ENCODE assay signal across 10 cellular contexts in genomic region chr2:170525566-170525900, GRCh38.
DNase-seq lines count a peak whose midpoint lies in the region; ATAC-seq and TF ChIP-seq lines count a peak whose summit lies in the region.
"Had no signal": no experiment of that assay in that cellular context is flagged by ENCODE, and none has a peak within 500 bp of the region (broad histone marks: within the 10 kb centered on the region; RNA-seq: fewer than 3 reads in every experiment).

No MANE protein-coding gene starts in this region.

- no peak overlapping the region for H2AFZ ChIP-seq in fibroblast of lung (ENCODE audit: low read length)

- H3K27me3 Mint-ChIP-seq in CD8-positive, alpha-beta memory T cell = peaks cover 6 to 9% of the 10 kb centered on the region in 2 donors

- no peak for TF ChIP-seq POLR2A in Peyer's patch (IDR thresholded peaks at IDR 0.05)

- DNase-seq in AG20443 (ENCODE audit: low spot score) (peak; percentile 93), Peyer's patch (peak in 2 of 3 donors; percentile 19 to 70), fibroblast of lung (ENCODE audit: low read depth in 2 of 2) (peak; percentile 96 to 97), omental fat pad (ENCODE audit: low spot score) (peak; percentile 52)
- DNase-seq in CD8-positive, alpha-beta memory T cell = no peak
- no peak for DNase-seq in activated CD4-positive, alpha-beta T cell treated with anti-CD3 and anti-CD28 coated beads, Interleukin-2, amount 50 U/mL, for 1 hour
- DNase-seq: activated B cell treated with CpG ODN at 0.5 μM for 24 hours, GDM1 had no signal

- no peak overlapping the region for H3K4me3 ChIP-seq in Peyer's patch
- H3K4me3 ChIP-seq in fibroblast of lung (replicated peaks in 1 of 4; ENCODE audit: control extremely low read depth in 1 of 4, insufficient read depth in 1 of 4, low read depth in 3 of 4, low read length in 4 of 4) = no peak overlapping the region
- H3K4me3 ChIP-seq in CD8-positive, alpha-beta memory T cell (ENCODE audit: low read length) = no peak overlapping the region

- H3K4me1 ChIP-seq in Peyer's patch (peaks cover 0 to under 1% (median 0%) of the 10 kb centered on the region in 4 donors), fibroblast of lung (ENCODE audit: control insufficient read depth, extremely low read depth, insufficient read depth, low read length) (peaks cover 4% of the 10 kb centered on the region)
- no peaks in the 10 kb centered on the region for H3K4me1 ChIP-seq in CD8-positive, alpha-beta memory T cell (ENCODE audit: insufficient read depth, low read length)

- H3K27me3 ChIP-seq in Peyer's patch = no peaks in the 10 kb centered on the region
- H3K27me3 ChIP-seq in fibroblast of lung (ENCODE audit: control insufficient read depth, insufficient read depth, low read length) = no peaks in the 10 kb centered on the region
- no peaks in the 10 kb centered on the region for H3K27me3 ChIP-seq in CD8-positive, alpha-beta memory T cell (ENCODE audit: insufficient read depth, low read length, poor library complexity, severe bottlenecking)

- H3K36me3 ChIP-seq in Peyer's patch (no peaks in the 10 kb centered on the region), fibroblast of lung (ENCODE audit: control insufficient read depth, insufficient read depth, low read length) (no peaks in the 10 kb centered on the region)
- H3K36me3 ChIP-seq in CD8-positive, alpha-beta memory T cell (ENCODE audit: insufficient read depth, low read length) = no peaks in the 10 kb centered on the region

- H3K4me3 Mint-ChIP-seq in CD8-positive, alpha-beta memory T cell = no peak overlapping the region
- H3K4me3 Mint-ChIP-seq: activated B cell treated with CpG ODN at 0.5 μM for 24 hours had no signal

- no peaks in the 10 kb centered on the region for H3K9me3 ChIP-seq in Peyer's patch
- no peaks in the 10 kb centered on the region for H3K9me3 ChIP-seq in fibroblast of lung (ENCODE audit: control insufficient read depth, insufficient read depth, low read depth, low read length)
- no peaks in the 10 kb centered on the region for H3K9me3 ChIP-seq in CD8-positive, alpha-beta memory T cell (ENCODE audit: low read length)

- peaks cover 0 to 6% (median 0%) of the 10 kb centered on the region in 3 donors for H3K4me1 Mint-ChIP-seq in CD8-positive, alpha-beta memory T cell
- H3K4me1 Mint-ChIP-seq: activated B cell treated with CpG ODN at 0.5 μM for 24 hours had no signal

- peaks cover 0 to 2% (median 0%) of the 10 kb centered on the region in 5 donors for H3K9me3 Mint-ChIP-seq in CD8-positive, alpha-beta memory T cell
- H3K9me3 Mint-ChIP-seq: activated B cell treated with CpG ODN at 0.5 μM for 24 hours had no signal

- POLR2A ChIA-PET in CD8-positive, alpha-beta memory T cell (lab: Charles Lee) = no interaction called here

- H3K4me2 ChIP-seq in fibroblast of lung (ENCODE audit: extremely low read depth, insufficient read depth, low read length) = no peak overlapping the region

- H3K27ac Mint-ChIP-seq in CD8-positive, alpha-beta memory T cell = no peak overlapping the region
- H3K27ac Mint-ChIP-seq: activated B cell treated with CpG ODN at 0.5 μM for 24 hours had no signal

- H3K27ac ChIP-seq in Peyer's patch (peak overlapping the region in 1 of 4 donors; percentile 7), fibroblast of lung (ENCODE audit: insufficient read depth, low read length) (peak overlapping the region; percentile 40)
- H3K27ac ChIP-seq in CD8-positive, alpha-beta memory T cell (ENCODE audit: low read depth, low read length) = no peak overlapping the region

- TF ChIP-seq CTCF in Peyer's patch (IDR thresholded peaks at IDR 0.05) = no peak
- no peak for TF ChIP-seq CTCF in fibroblast of lung (conservative IDR thresholded peaks at IDR 0.05 in 1 of 2, IDR thresholded peaks at IDR 0.05 in 1 of 2; ENCODE audit: low read depth in 1 of 2, low read length in 2 of 2)
- TF ChIP-seq CTCF in omental fat pad (IDR thresholded peaks at IDR 0.05) = no peak

- no peaks in the 10 kb centered on the region for H3K79me2 ChIP-seq in fibroblast of lung (ENCODE audit: control insufficient read depth, insufficient read depth, low read length)

- H3K9ac ChIP-seq in fibroblast of lung (ENCODE audit: insufficient read depth, low read length) = no peak overlapping the region

- H4K20me1 ChIP-seq in fibroblast of lung (ENCODE audit: control insufficient read depth, extremely low read depth, insufficient read depth, low read length) = no peaks in the 10 kb centered on the region

- peak; percentile 97 for ATAC-seq in omental fat pad (ENCODE audit: low FRiP score)
- ATAC-seq in HG03432 (IDR thresholded peaks at IDR 0.05; ENCODE audit: unreplicated experiment) = no peak
- ATAC-seq in HG03565 (IDR thresholded peaks at IDR 0.05; ENCODE audit: unreplicated experiment) = no peak

- CTCF ChIA-PET in CD8-positive, alpha-beta memory T cell (lab: Charles Lee) = no interaction called here

- no peaks in the 10 kb centered on the region for H3K36me3 Mint-ChIP-seq in CD8-positive, alpha-beta memory T cell

Comparison
In these comparisons a context has a peak if more than half of its experiments do, and no peak if none do; other contexts are left out.
1. DNase-seq: peak in AG20443 (single experiment), Peyer's patch (2 of 3), fibroblast of lung (2 of 2) and omental fat pad (single experiment); none in CD8-positive, alpha-beta memory T cell (0 of 5) and activated CD4-positive, alpha-beta T cell treated with anti-CD3 and anti-CD28 coated beads, Interleukin-2, amount 50 U/mL, for 1 hour (single experiment).